Comparison of ENCODE assay signal across 26 cellular contexts in genomic region chr21:38298833-38299232, GRCh38. TPM values are rescaled to one million over a fixed set of nuclear protein-coding genes. Genes with fewer than 3 reads are reported as not detected.
"Had no signal": no experiment of that assay in that cellular context is flagged by ENCODE, and none has a peak within 500 bp of the region (broad histone marks: within the 10 kb centered on the region; RNA-seq: fewer than 3 reads in every experiment).

No MANE protein-coding gene starts in this region.

- H3K9me3 Mint-ChIP-seq: activated CD4-positive, alpha-beta memory T cell treated with anti-CD3 and anti-CD28 coated beads for 36 hours; activated CD4-positive, alpha-beta T cell treated with anti-CD3 and anti-CD28 coated beads, Interleukin-2, amount 10 ng/mL, durations not matched to agents 7 days and 5 days; activated naive CD4-positive, alpha-beta T cell treated with anti-CD3 and anti-CD28 coated beads for 36 hours; activated T-helper 17 cell treated with anti-CD3 and anti-CD28 coated beads, Interleukin-2, amount 50 U/mL, for 72 hours had no signal

- ATAC-seq: activated T-helper 17 cell treated with anti-CD3 and anti-CD28 coated beads, Interleukin-2, amount 50 U/mL, for 72 hours; Panc1 had no signal

- H3K27me3 Mint-ChIP-seq: activated CD4-positive, alpha-beta T cell treated with anti-CD3 and anti-CD28 coated beads, Interleukin-2, amount 10 ng/mL, durations not matched to agents 7 days and 5 days; activated naive CD8-positive, alpha-beta T cell had no signal

- H3K27ac ChIP-seq: brain microvascular endothelial cell, cardiac muscle cell, VCaP had no signal

- H3K4me3 ChIP-seq: cardiac muscle cell had no signal

- H3K4me1 Mint-ChIP-seq: activated T-helper 17 cell treated with anti-CD3 and anti-CD28 coated beads, Interleukin-2, amount 50 U/mL, for 72 hours had no signal

- H3K27ac Mint-ChIP-seq: activated CD4-positive, alpha-beta memory T cell treated with anti-CD3 and anti-CD28 coated beads for 36 hours; activated naive CD4-positive, alpha-beta T cell treated with anti-CD3 and anti-CD28 coated beads for 36 hours; activated naive CD8-positive, alpha-beta T cell; activated T-helper 17 cell treated with anti-CD3 and anti-CD28 coated beads, Interleukin-2, amount 50 U/mL, for 72 hours had no signal

- H3K36me3 ChIP-seq: brain microvascular endothelial cell, cardiac muscle cell had no signal

- H3K4me3 Mint-ChIP-seq: activated CD4-positive, alpha-beta memory T cell treated with anti-CD3 and anti-CD28 coated beads for 36 hours; activated CD4-positive, alpha-beta T cell treated with anti-CD3 and anti-CD28 coated beads, Interleukin-2, amount 10 ng/mL, durations not matched to agents 7 days and 5 days; activated naive CD4-positive, alpha-beta T cell treated with anti-CD3 and anti-CD28 coated beads for 36 hours; activated naive CD8-positive, alpha-beta T cell had no signal

- H3K27me3 ChIP-seq: brain microvascular endothelial cell, cardiac muscle cell had no signal

- DNase-seq: activated CD4-positive, alpha-beta memory T cell treated with anti-CD3 and anti-CD28 coated beads for 36 hours; activated CD4-positive, alpha-beta T cell treated with anti-CD3 and anti-CD28 coated beads, Interleukin-2, amount 10 ng/mL, durations not matched to agents 7 days and 5 days; activated CD4-positive, CD25-positive, alpha-beta regulatory T cell; activated CD8-positive, alpha-beta memory T cell treated with anti-CD3 and anti-CD28 coated beads for 24 hours; activated gamma-delta T cell; activated naive CD4-positive, alpha-beta T cell treated with anti-CD3 and anti-CD28 coated beads for 36 hours; activated T-cell treated with anti-CD3 and anti-CD28 coated beads, Interleukin-2, amount 50 U/mL, for 48 hours; brain microvascular endothelial cell; Kasumi-1; KBM-7; NCI-H1048; NCI-H1930; NCI-H2171; NCI-H226; NCI-H526; NCI-H774; NK-92 treated with Interleukin-12 subunit alpha and Interleukin-12 subunit beta, amount 100 ng/mL, for 24 hours; OCI-M1; SHP77 treated with DMSO at 0.1 percent for 48 hours had no signal

- H3K36me3 Mint-ChIP-seq: activated CD4-positive, alpha-beta memory T cell treated with anti-CD3 and anti-CD28 coated beads for 36 hours; activated naive CD8-positive, alpha-beta T cell had no signal

RNA-seq across cellular contexts. Expression of gene KCNJ15, which starts 42.0 kb away (rescaled TPM):
- total RNA-seq: activated CD4-positive, alpha-beta T cell treated with anti-CD3 and anti-CD28 coated beads, Interleukin-2, amount 10 ng/mL, durations not matched to agents 7 days and 5 days; cardiac muscle cell; NCI-H460; SK-MEL-5 had no signal
- polyA plus RNA-seq: cardiac muscle cell had no signal
